8 cellular contexts compared by ENCODE assay signal in genomic region chr14:23562822-23563472, GRCh38. TPM values are rescaled to one million over a fixed set of nuclear protein-coding genes. Genes with fewer than 3 reads are reported as not detected.
DNase-seq lines count a peak whose midpoint lies in the region; ATAC-seq and TF ChIP-seq lines count a peak whose summit lies in the region.

No MANE protein-coding gene starts in this region.

- no peak overlapping the region; a peak in 1 of 4 replicates for H3K4me3 ChIP-seq in SK-N-SH (ENCODE audit: low read depth in 2 of 2, low read length in 1 of 2)

- H4K20me1 ChIP-seq in SK-N-SH (ENCODE audit: insufficient read depth), result no peaks in the 10 kb centered on the region

- peaks cover 0 to 12% of the 10 kb centered on the region in 2 experiments; a peak in 1 of 4 replicates for H3K4me1 ChIP-seq in SK-N-SH (ENCODE audit: control insufficient read depth in 1 of 2, insufficient read depth in 2 of 2, low read depth in 1 of 2, low read length in 1 of 2)

- no peak for TF ChIP-seq EP300 in SK-N-SH (IDR thresholded peaks at IDR 0.05; ENCODE audit: borderline replicate concordance in 1 of 2, low read depth in 1 of 2, low read length in 1 of 2)

- TF ChIP-seq RAD21 in SK-N-SH (IDR thresholded peaks at IDR 0.05; ENCODE audit: low read length), result peak; percentile 83

- CTCF ChIA-PET in SK-N-SH (lab: Yijun Ruan, JAX), result interaction anchor here (0.6 to 19.5 kb wide), 11 partner anchors 9 to 240 kb away, joined by 3 to 785 read pairs (median 6); partner anchors contain the start of gene NGDN

- 0 out of 2 replicates have a peak, but pooled peaks cover 3% of the 10 kb centered on the region for H3K79me2 ChIP-seq in SK-N-SH (ENCODE audit: insufficient read depth)

- H3K9ac ChIP-seq in SK-N-SH, result no peak overlapping the region

- peaks cover 17 to 56% of the 10 kb centered on the region in 2 experiments for H3K36me3 ChIP-seq in SK-N-SH (replicated peaks in 1 of 2; ENCODE audit: control insufficient read depth in 1 of 2, insufficient read depth in 2 of 2, low read length in 1 of 2)

- POLR2A ChIA-PET in SK-N-SH (lab: Yijun Ruan, JAX), result interaction anchor here (0.7 to 1.1 kb wide), 2 partner anchors 88 to 467 kb away, joined by 3 read pairs; no protein-coding TSS in a partner anchor

- DNase-seq in DMS79 (lab: John Stamatoyannopoulos, UW) (peak; percentile 48), HuH-7 (ENCODE audit: low spot score) (peak; percentile 75), SK-N-SH (peak; percentile 78), amniotic epithelial cell (ENCODE audit: low read depth) (peak; percentile 43), iPS-NIHi7 (ENCODE audit: extremely low spot score) (peak; percentile 73), HPDE6-E6E7 (ENCODE audit: extremely low spot score) (no peak)
- DNase-seq in stimulated activated CD8-positive, alpha-beta memory T cell treated with anti-CD3 and anti-CD28 coated beads, Interleukin-15, amount 100 ng/mL, for 1 hour (ENCODE audit: low read depth), result peak; percentile 38

- WGBS in SK-N-SH (ENCODE audit: low lambda C conversion rate), result no CpG with 5 or more reads among the region's 2 CpGs

- peaks cover 7% of the 10 kb centered on the region for H3F3A ChIP-seq in SK-N-SH (replicated peaks; ENCODE audit: insufficient read depth)

- no peaks in the 10 kb centered on the region for H3K9me2 ChIP-seq in SK-N-SH

- peak; percentile 90 for TF ChIP-seq CTCF in SK-N-SH (IDR thresholded peaks at IDR 0.05)

- no peak for ATAC-seq in GM21528 (IDR thresholded peaks at IDR 0.05; ENCODE audit: low FRiP score, unreplicated experiment)

- H3K4me2 ChIP-seq in SK-N-SH, result no peak overlapping the region

- no peaks in the 10 kb centered on the region for H3K9me3 ChIP-seq in SK-N-SH

- no peaks in the 10 kb centered on the region for H3K27me3 ChIP-seq in SK-N-SH (ENCODE audit: insufficient read depth)

- H3K27ac ChIP-seq in SK-N-SH (ENCODE audit: low read depth in 2 of 2, low read length in 1 of 2), result no peak overlapping the region

- H2AFZ ChIP-seq in SK-N-SH (ENCODE audit: low read depth), result no peak overlapping the region

TF ChIP-seq in SK-N-SH, 30 proteins besides CTCF, POLR2A, EP300 and RAD21:
- TF ChIP-seq CHD2 (IDR thresholded peaks at IDR 0.05; ENCODE audit: low read length, partially characterized antibody) (peak; percentile 22), RXRA (IDR thresholded peaks at IDR 0.05; ENCODE audit: borderline replicate concordance, low read depth) (no peak), EZH2phosphoT487 (IDR thresholded peaks at IDR 0.05; ENCODE audit: borderline replicate concordance, low read depth) (no peak), YY1 (IDR thresholded peaks at IDR 0.05; ENCODE audit: low read depth) (no peak), JUND (IDR thresholded peaks at IDR 0.05) (no peak; the same call in 1 of the 2 replicates), REST (IDR thresholded peaks at IDR 0.05; ENCODE audit: low read depth, low read length) (no peak), SMC3 (IDR thresholded peaks at IDR 0.05; ENCODE audit: low read depth, low read length) (peak; percentile 68), GABPA (IDR thresholded peaks at IDR 0.05; ENCODE audit: low read depth) (no peak), ELF1 (IDR thresholded peaks at IDR 0.05) (no peak), RCOR1 (IDR thresholded peaks at IDR 0.05; ENCODE audit: low read length) (0 out of 2 replicates have a peak, but pooled peaks have one; percentile 10)
- TF ChIP-seq, protein P1, sequence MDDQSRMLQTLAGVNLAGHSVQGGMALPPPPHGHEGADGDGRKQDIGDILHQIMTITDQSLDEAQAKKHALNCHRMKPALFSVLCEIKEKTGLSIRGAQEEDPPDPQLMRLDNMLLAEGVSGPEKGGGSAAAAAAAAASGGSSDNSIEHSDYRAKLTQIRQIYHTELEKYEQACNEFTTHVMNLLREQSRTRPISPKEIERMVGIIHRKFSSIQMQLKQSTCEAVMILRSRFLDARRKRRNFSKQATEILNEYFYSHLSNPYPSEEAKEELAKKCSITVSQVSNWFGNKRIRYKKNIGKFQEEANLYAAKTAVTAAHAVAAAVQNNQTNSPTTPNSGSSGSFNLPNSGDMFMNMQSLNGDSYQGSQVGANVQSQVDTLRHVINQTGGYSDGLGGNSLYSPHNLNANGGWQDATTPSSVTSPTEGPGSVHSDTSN (IDR thresholded peaks at IDR 0.05), result no peak

RNA-seq across cellular contexts. Expression of gene AP1G2, which starts 4.6 kb away (rescaled TPM):
- 88.3 and 114 TPM in 2 replicates for polyA plus RNA-seq in SK-N-SH (2012; rRNA removed)
- polyA plus RNA-seq in SK-N-SH (2012; cell fraction: cytosol; rRNA removed), result 12.5 and 18.4 TPM in 2 replicates
- 850 and 900 TPM in 2 replicates for polyA plus RNA-seq in SK-N-SH (2012; cell fraction: nucleus; rRNA removed)

RNA-seq across cellular contexts. Expression of gene THTPA, which starts 6.9 kb away (rescaled TPM):
- 15.5 and 16.3 TPM in 2 replicates for polyA plus RNA-seq in SK-N-SH (2012; rRNA removed)
- 7.5 and 9.0 TPM in 2 replicates for polyA plus RNA-seq in SK-N-SH (2012; cell fraction: cytosol; rRNA removed)
- 43.9 and 56.7 TPM in 2 replicates for polyA plus RNA-seq in SK-N-SH (2012; cell fraction: nucleus; rRNA removed)

RNA-seq across cellular contexts. Expression of gene ZFHX2, which starts 11.4 kb away (rescaled TPM):
- polyA plus RNA-seq in SK-N-SH (2012; rRNA removed), result 0.28 and 0.77 TPM in 2 replicates
- 0.39 and 0.42 TPM in 2 replicates for polyA plus RNA-seq in SK-N-SH (2012; cell fraction: cytosol; rRNA removed)
- polyA plus RNA-seq in SK-N-SH (2012; cell fraction: nucleus; rRNA removed), result 2.1 and 2.9 TPM in 2 replicates

RNA-seq across cellular contexts. Expression of gene JPH4, which starts 15.6 kb away (rescaled TPM):
- 8.7 and 8.8 TPM in 2 replicates for polyA plus RNA-seq in SK-N-SH (2012; rRNA removed)
- polyA plus RNA-seq in SK-N-SH (2012; cell fraction: cytosol; rRNA removed), result 5.7 and 7.9 TPM in 2 replicates
- polyA plus RNA-seq in SK-N-SH (2012; cell fraction: nucleus; rRNA removed), result 20.9 and 25.3 TPM in 2 replicates
